19 cellular contexts compared by ENCODE assay signal in the genomic region with DNA sequence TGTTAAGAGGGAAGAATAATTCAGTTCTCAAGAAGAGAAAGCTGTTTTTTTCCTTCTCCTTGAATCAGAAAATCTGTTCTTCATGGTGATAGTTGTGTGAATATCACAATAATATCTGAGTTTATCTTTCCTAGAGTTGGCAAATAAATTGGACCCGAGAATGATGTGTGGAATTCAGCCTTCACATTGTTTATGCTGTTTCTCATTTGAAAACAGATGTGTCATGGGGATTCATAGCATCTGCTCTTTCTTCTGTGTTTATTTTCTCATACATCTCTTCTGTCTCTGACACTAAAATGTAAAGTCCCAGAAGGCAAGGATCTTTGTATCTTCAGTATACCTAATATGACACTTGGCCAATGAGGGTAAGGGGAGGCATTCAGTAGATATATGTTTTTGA.
DNase-seq lines count a peak whose midpoint lies in the region; ATAC-seq and TF ChIP-seq lines count a peak whose summit lies in the region.
"Had no signal": no experiment of that assay in that cellular context is flagged by ENCODE, and none has a peak within 500 bp of the region (broad histone marks: within the 10 kb centered on the region; RNA-seq: fewer than 3 reads in every experiment).

No MANE protein-coding gene starts in this region.

- H3K14ac ChIP-seq in IMR-90 (replicated peaks; ENCODE audit: low read depth, low read length): no peak overlapping the region; the same call in 1 of the 2 replicates

- H4K20me1 ChIP-seq in IMR-90 (ENCODE audit: insufficient read depth, low read length): no peaks in the 10 kb centered on the region

- H3K9me3 Mint-ChIP-seq in chondrocyte (ENCODE audit: low read depth): peaks cover 2% of the 10 kb centered on the region
- H3K9me3 Mint-ChIP-seq: activated naive CD4-positive, alpha-beta T cell treated with anti-CD3 and anti-CD28 coated beads, Interleukin-2, amount 10 ng/mL, durations not matched to agents 7 days and 5 days; brain; natural killer cell treated with Interleukin-12 subunit alpha and Interleukin-12 subunit beta and Interleukin-15 and Interleukin-18, amount 100 ng/mL, for 72 hours had no signal

- DNase-seq in AG08395 (ENCODE audit: low spot score): peak; percentile 16
- peak; percentile 86 for DNase-seq in IMR-90
- DNase-seq in chondrocyte (ENCODE audit: low spot score): no peak
- peak; percentile 23 for DNase-seq in kidney tubule cell (ENCODE audit: low spot score)
- no peak for DNase-seq in D341Med (ENCODE audit: low spot score)
- no peak for DNase-seq in ecto neural progenitor cell (ENCODE audit: low spot score)
- no peak for DNase-seq in GDM1 (lab: John Stamatoyannopoulos, UW)
- DNase-seq: activated CD4-positive, alpha-beta T cell treated with anti-CD3 and anti-CD28 coated beads for 36 hours; activated naive CD4-positive, alpha-beta T cell treated with anti-CD3 and anti-CD28 coated beads, Interleukin-2, amount 10 ng/mL, durations not matched to agents 7 days and 5 days; Caco-2; effector CD4-positive, alpha-beta T cell; gastrocnemius medialis; GOT3; lower lobe of right lung; NCI-H1436; NCI-H446 had no signal

- peak overlapping the region; percentile 42 for H4K91ac ChIP-seq in IMR-90 (ENCODE audit: insufficient read depth, low read depth, low read length)

- TF ChIP-seq CTCF in IMR-90 (conservative IDR thresholded peaks at IDR 0.05; ENCODE audit: low read depth, low read length): no peak
- no peak for TF ChIP-seq CTCF in chondrocyte (IDR thresholded peaks at IDR 0.05)

- intact Hi-C loops in IMR-90 (cut with micrococcal nuclease): loop anchor here (2.0 to 5.0 kb wide), 4 partner anchors 125 to 401 kb away; no protein-coding TSS in a partner anchor

- H3K4me1 Mint-ChIP-seq in chondrocyte (ENCODE audit: low read depth): peaks cover 48% of the 10 kb centered on the region
- H3K4me1 Mint-ChIP-seq: brain had no signal

- H3K18ac ChIP-seq in IMR-90 (ENCODE audit: low read depth, low read length): peak overlapping the region; percentile 99

- H2BK5ac ChIP-seq in IMR-90 (ENCODE audit: low read depth, low read length, poor library complexity, severe bottlenecking): peak overlapping the region; percentile 100

- H3K79me1 ChIP-seq in IMR-90 (ENCODE audit: low read depth in 1 of 2, low read length in 2 of 2): 0 out of 4 replicates have a peak, but pooled peaks cover 0 to 6% of the 10 kb centered on the region in 2 experiments

- no peaks in the 10 kb centered on the region for H3K27me3 ChIP-seq in IMR-90 (ENCODE audit: control insufficient read depth, insufficient read depth, low read length)
- H3K27me3 ChIP-seq: gastrocnemius medialis had no signal

- peak overlapping the region; percentile 53; the same call in 1 of the 2 replicates for H2AK5ac ChIP-seq in IMR-90 (ENCODE audit: low read depth, low read length)

- dilution Hi-C loops in IMR-90 (cut with HindIII; ENCODE audit: low sequenced_read_pairs, unreplicated experiment): no loop called here

- POLR2A ChIA-PET in IMR-90 (lab: Charles Lee; ENCODE audit: unreplicated experiment): no interaction called here

- H3K4ac ChIP-seq in IMR-90 (ENCODE audit: low read depth, low read length): peak overlapping the region; percentile 83; the same call in 1 of the 2 replicates

- in situ Hi-C loops in IMR-90 (cut with MboI; ENCODE audit: low sequenced_read_pairs): no loop called here

- TF ChIP-seq POLR2A in IMR-90 (IDR thresholded peaks at IDR 0.05; ENCODE audit: low read depth, low read length): no peak

- H3K4me3 Mint-ChIP-seq in chondrocyte (ENCODE audit: unreplicated experiment): no peak overlapping the region
- H3K4me3 Mint-ChIP-seq: activated CD4-positive, alpha-beta T cell treated with anti-CD3 and anti-CD28 coated beads for 36 hours; activated naive CD4-positive, alpha-beta T cell treated with anti-CD3 and anti-CD28 coated beads, Interleukin-2, amount 10 ng/mL, durations not matched to agents 7 days and 5 days; brain; natural killer cell treated with Interleukin-12 subunit alpha and Interleukin-12 subunit beta and Interleukin-15 and Interleukin-18, amount 100 ng/mL, for 72 hours had no signal

- peaks cover 18% of the 10 kb centered on the region for H3K9me1 ChIP-seq in IMR-90 (ENCODE audit: insufficient read depth, low read length)

- peak overlapping the region; percentile 62; the same call in 1 of the 2 replicates for H3K4me2 ChIP-seq in IMR-90 (ENCODE audit: low read depth, low read length)

- H4K5ac ChIP-seq in IMR-90 (ENCODE audit: low read depth, low read length): peak overlapping the region; percentile 82; the same call in 1 of the 2 replicates

- H2AFZ ChIP-seq in IMR-90 (replicated peaks; ENCODE audit: low read length, poor library complexity): no peak overlapping the region

- H4K8ac ChIP-seq in IMR-90 (ENCODE audit: low read depth in 2 of 2, low read length in 2 of 2): peak overlapping the region; percentile 18 to 91; a peak in 3 of 4 replicates

- peaks cover 19% of the 10 kb centered on the region for H3K4me1 ChIP-seq in IMR-90 (ENCODE audit: control insufficient read depth, insufficient read depth, low read length)
- H3K4me1 ChIP-seq: gastrocnemius medialis had no signal

- no peak overlapping the region for H3K4me3 ChIP-seq in IMR-90 (ENCODE audit: insufficient read depth, low read depth, low read length)
- H3K4me3 ChIP-seq: gastrocnemius medialis, lower lobe of right lung had no signal

- CTCF ChIA-PET in IMR-90 (lab: Yijun Ruan, JAX): interaction anchor here (1.3 to 1.6 kb wide), 2 partner anchors 15 to 16 kb away, joined by 3 to 4 read pairs; no protein-coding TSS in a partner anchor

- no peaks in the 10 kb centered on the region for H3K36me3 Mint-ChIP-seq in chondrocyte (ENCODE audit: low read depth)
- H3K36me3 Mint-ChIP-seq: brain; natural killer cell treated with Interleukin-12 subunit alpha and Interleukin-12 subunit beta and Interleukin-15 and Interleukin-18, amount 100 ng/mL, for 72 hours had no signal

- no peak overlapping the region for H2AK9ac ChIP-seq in IMR-90 (replicated peaks; ENCODE audit: low read depth, low read length, poor library complexity)

- TF ChIP-seq RAD21 in IMR-90 (IDR thresholded peaks at IDR 0.05; ENCODE audit: low read length): no peak

- H3K23ac ChIP-seq in IMR-90 (ENCODE audit: low read depth, low read length): peak overlapping the region; percentile 74; the same call in 1 of the 2 replicates

- H3K27me3 Mint-ChIP-seq in chondrocyte (ENCODE audit: low read depth): no peaks in the 10 kb centered on the region

- peak overlapping the region; percentile 87; the same call in 1 of the 2 replicates for H3K56ac ChIP-seq in IMR-90 (ENCODE audit: extremely low read depth, insufficient read depth, low read length)

- ATAC-seq in IMR-90 (ENCODE audit: low read depth) (no peak), HG03280 (IDR thresholded peaks at IDR 0.05; ENCODE audit: unreplicated experiment) (no peak)
- ATAC-seq: activated CD4-positive, alpha-beta T cell treated with anti-CD3 and anti-CD28 coated beads for 36 hours; gastrocnemius medialis; lower lobe of right lung; natural killer cell treated with Interleukin-12 subunit alpha and Interleukin-12 subunit beta and Interleukin-15 and Interleukin-18, amount 100 ng/mL, for 72 hours had no signal

- peak overlapping the region; percentile 94 for H2BK20ac ChIP-seq in IMR-90 (ENCODE audit: low read depth, low read length)

- no TSS peak for BruUV-seq in IMR-90 (replicated peaks; lab: Mats Ljungman, UMichigan)

- H2BK15ac ChIP-seq in IMR-90 (ENCODE audit: low read depth, low read length): peak overlapping the region; percentile 48; the same call in 1 of the 3 replicates

- H3K27ac Mint-ChIP-seq in chondrocyte (ENCODE audit: unreplicated experiment): peak overlapping the region; percentile 89
- H3K27ac Mint-ChIP-seq: activated CD4-positive, alpha-beta T cell treated with anti-CD3 and anti-CD28 coated beads for 36 hours; activated naive CD4-positive, alpha-beta T cell treated with anti-CD3 and anti-CD28 coated beads, Interleukin-2, amount 10 ng/mL, durations not matched to agents 7 days and 5 days; brain; natural killer cell treated with Interleukin-12 subunit alpha and Interleukin-12 subunit beta and Interleukin-15 and Interleukin-18, amount 100 ng/mL, for 72 hours had no signal

- WGBS in IMR-90 (ENCODE audit: extremely low coverage in 2 of 2, insufficient read length in 1 of 2), 2 experiments: no CpG with 5 or more reads among the region's 1 CpG

- H3K9ac ChIP-seq in IMR-90 (ENCODE audit: low read depth, low read length): peak overlapping the region; percentile 25; the same call in 1 of the 2 replicates

- H2BK120ac ChIP-seq in IMR-90 (ENCODE audit: low read depth, low read length): peak overlapping the region; percentile 99

- no peaks in the 10 kb centered on the region for H3K9me3 ChIP-seq in IMR-90 (ENCODE audit: control insufficient read depth, insufficient read depth, low read length)
- H3K9me3 ChIP-seq: Caco-2, gastrocnemius medialis, lower lobe of right lung had no signal

- peak overlapping the region; percentile 74 for H3K27ac ChIP-seq in IMR-90 (ENCODE audit: insufficient read depth, low read length)
- H3K27ac ChIP-seq: gastrocnemius medialis, lower lobe of right lung had no signal

- no peaks in the 10 kb centered on the region for H3K36me3 ChIP-seq in IMR-90 (ENCODE audit: control insufficient read depth, insufficient read depth, low read length)
- H3K36me3 ChIP-seq: gastrocnemius medialis, lower lobe of right lung had no signal

TF ChIP-seq in IMR-90, 13 proteins besides CTCF, POLR2A, EP300 and RAD21 (continues in another document):
- TF ChIP-seq NFE2L2 (IDR thresholded peaks at IDR 0.05; ENCODE audit: low read depth, low read length) (no peak), SMC3 (IDR thresholded peaks at IDR 0.05; ENCODE audit: low read depth, low read length) (no peak), CHD1 (IDR thresholded peaks at IDR 0.05; ENCODE audit: low read depth, low read length) (no peak; the same call in 1 of the 2 replicates)
- TF ChIP-seq, protein P1, sequence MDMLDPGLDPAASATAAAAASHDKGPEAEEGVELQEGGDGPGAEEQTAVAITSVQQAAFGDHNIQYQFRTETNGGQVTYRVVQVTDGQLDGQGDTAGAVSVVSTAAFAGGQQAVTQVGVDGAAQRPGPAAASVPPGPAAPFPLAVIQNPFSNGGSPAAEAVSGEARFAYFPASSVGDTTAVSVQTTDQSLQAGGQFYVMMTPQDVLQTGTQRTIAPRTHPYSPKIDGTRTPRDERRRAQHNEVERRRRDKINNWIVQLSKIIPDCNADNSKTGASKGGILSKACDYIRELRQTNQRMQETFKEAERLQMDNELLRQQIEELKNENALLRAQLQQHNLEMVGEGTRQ (IDR thresholded peaks at IDR 0.05; ENCODE audit: low read depth, low read length): no peak
- TF ChIP-seq, protein P2, sequence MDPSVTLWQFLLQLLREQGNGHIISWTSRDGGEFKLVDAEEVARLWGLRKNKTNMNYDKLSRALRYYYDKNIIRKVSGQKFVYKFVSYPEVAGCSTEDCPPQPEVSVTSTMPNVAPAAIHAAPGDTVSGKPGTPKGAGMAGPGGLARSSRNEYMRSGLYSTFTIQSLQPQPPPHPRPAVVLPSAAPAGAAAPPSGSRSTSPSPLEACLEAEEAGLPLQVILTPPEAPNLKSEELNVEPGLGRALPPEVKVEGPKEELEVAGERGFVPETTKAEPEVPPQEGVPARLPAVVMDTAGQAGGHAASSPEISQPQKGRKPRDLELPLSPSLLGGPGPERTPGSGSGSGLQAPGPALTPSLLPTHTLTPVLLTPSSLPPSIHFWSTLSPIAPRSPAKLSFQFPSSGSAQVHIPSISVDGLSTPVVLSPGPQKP (IDR thresholded peaks at IDR 0.05; ENCODE audit: borderline replicate concordance, low read depth, low read length): no peak

Comparison
In these comparisons a context has a peak if more than half of its experiments do, and no peak if none do; other contexts are left out.
1. DNase-seq: peak in AG08395 (single experiment), IMR-90 (single experiment) and kidney tubule cell (single experiment); none in chondrocyte (single experiment), D341Med (single experiment), ecto neural progenitor cell (single experiment) and GDM1 (single experiment).